In genomic region chrX:107135076-107135964, GRCh38 we compare ENCODE assay signal across 11 cellular contexts. TPM values are rescaled to one million over a fixed set of nuclear protein-coding genes. Genes with fewer than 3 reads are reported as not detected.
DNase-seq lines count a peak whose midpoint lies in the region; ATAC-seq and TF ChIP-seq lines count a peak whose summit lies in the region.
"Had no signal": no experiment of that assay in that cellular context is flagged by ENCODE, and none has a peak within 500 bp of the region (broad histone marks: within the 10 kb centered on the region; RNA-seq: fewer than 3 reads in every experiment).

No MANE protein-coding gene starts in this region.

- H3K9me3 ChIP-seq in AG04450 (ENCODE audit: control insufficient read depth, insufficient read depth, low read length) (no peaks in the 10 kb centered on the region), T-helper 17 cell (ENCODE audit: control insufficient read depth, low read length, poor library complexity, severe bottlenecking) (no peaks in the 10 kb centered on the region)

- peak; percentile 61 for ATAC-seq in GM21786 (IDR thresholded peaks at IDR 0.05; ENCODE audit: unreplicated experiment)
- ATAC-seq in T-helper 17 cell: no peak
- no peak for ATAC-seq in HG03280 (IDR thresholded peaks at IDR 0.05; ENCODE audit: unreplicated experiment)

- H3K4me3 Mint-ChIP-seq in T-helper 17 cell: peak overlapping the region; percentile 3

- H3K27ac ChIP-seq in AG04450 (ENCODE audit: low read depth, low read length): no peak overlapping the region
- H3K27ac ChIP-seq: SK-N-MC had no signal

- POLR2A ChIA-PET in AG04450 (lab: Yijun Ruan, JAX): no interaction called here

- CTCF ChIA-PET in AG04450 (lab: Charles Lee): no interaction called here

- H3K27ac Mint-ChIP-seq in T-helper 17 cell: no peak overlapping the region

- H3K4me3 ChIP-seq in AG04450 (ENCODE audit: low read depth, low read length) (no peak overlapping the region), fibroblast of mammary gland (ENCODE audit: control insufficient read depth, low read depth, low read length) (no peak overlapping the region)
- H3K4me3 ChIP-seq: SK-N-MC had no signal

- TF ChIP-seq CTCF in AG04450 (IDR thresholded peaks at IDR 0.05; ENCODE audit: low read depth, low read length) (no peak), fibroblast of mammary gland (conservative IDR thresholded peaks at IDR 0.05; ENCODE audit: control insufficient read depth, insufficient read depth, low read depth, low read length) (no peak)

- no peaks in the 10 kb centered on the region for H3K27me3 Mint-ChIP-seq in T-helper 17 cell

- no peaks in the 10 kb centered on the region for H3K27me3 ChIP-seq in AG04450 (ENCODE audit: control insufficient read depth, insufficient read depth, low read length)

- intact Hi-C loops in cardiac septum (cut with DNase I): no loop called here

- peaks cover 2% of the 10 kb centered on the region for H3K36me3 Mint-ChIP-seq in T-helper 17 cell (ENCODE audit: low read depth)

- DNase-seq in AG04450 (ENCODE audit: low read depth, low spot score) (peak; percentile 0), T-helper 17 cell (no peak), fibroblast of mammary gland (ENCODE audit: low read depth) (peak; percentile 76), D341Med (ENCODE audit: low spot score) (no peak), cardiac septum (ENCODE audit: low spot score) (no peak), NOMO-1 (lab: John Stamatoyannopoulos, UW; ENCODE audit: unreplicated experiment in 2 of 2) (no peak)
- DNase-seq: anterior cingulate cortex, islet precursor cell had no signal

- H3K4me1 Mint-ChIP-seq in T-helper 17 cell: peaks cover 4% of the 10 kb centered on the region

RNA-seq across cellular contexts. Expression of gene RBM41, which starts 16.7 kb away (rescaled TPM):
- 7.2 and 9.6 TPM in 2 replicates for polyA plus RNA-seq in AG04450 (2011; rRNA removed)
- 5.2 and 12.3 TPM in 2 replicates for polyA minus RNA-seq in AG04450 (2011; rRNA and poly(A)+ RNA removed)
- total RNA-seq in T-helper 17 cell (10 to 100 TPM; 12.0 to 15.6 TPM), cardiac septum (15.5 TPM)

Comparison
In these comparisons a context has a peak if more than half of its experiments do, and no peak if none do; other contexts are left out.
1. DNase-seq: peak in AG04450 (single experiment) and fibroblast of mammary gland (single experiment); none in T-helper 17 cell (0 of 3), D341Med (single experiment), cardiac septum (single experiment) and NOMO-1 (0 of 2).